Comparison of ENCODE assay signal across 8 cellular contexts in the genomic region with DNA sequence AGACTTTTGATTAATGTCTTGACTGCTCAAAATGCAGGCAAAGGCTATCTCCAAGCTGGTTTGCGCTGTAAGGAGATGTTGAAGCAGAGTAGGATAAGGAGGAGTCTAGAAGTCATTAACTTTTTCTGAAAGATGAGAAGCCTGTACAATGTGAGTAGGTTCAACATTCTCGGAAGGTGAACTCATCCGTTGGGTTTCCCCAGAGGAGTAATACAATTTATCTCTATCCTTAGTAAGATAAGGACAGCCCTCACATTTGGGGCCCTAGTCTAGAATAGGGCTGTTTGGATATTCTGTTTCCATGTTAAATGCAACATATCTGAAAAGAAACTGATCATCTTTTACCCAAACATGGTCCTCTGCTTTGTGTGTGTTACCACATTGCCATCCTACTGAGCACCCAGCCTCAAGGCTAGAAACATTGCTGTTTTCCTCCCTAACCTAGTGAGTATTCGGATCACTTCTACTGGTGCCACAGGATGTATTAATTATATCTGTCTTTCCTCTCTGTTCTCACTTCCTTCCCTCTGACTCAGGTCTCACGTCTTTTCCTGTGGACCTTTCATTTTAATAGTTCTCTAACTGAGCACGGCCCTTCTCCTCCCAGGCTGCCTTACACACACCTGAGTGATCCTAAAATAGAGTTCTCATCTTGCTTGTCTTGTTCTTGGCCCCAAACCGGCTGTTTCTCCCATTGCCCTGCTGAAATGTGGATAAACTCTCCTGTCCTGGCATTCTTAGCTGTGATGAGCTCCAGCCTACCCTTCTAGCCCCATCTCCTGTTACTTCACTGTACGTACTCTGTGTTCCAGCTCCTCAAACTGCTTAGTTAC.
DNase-seq lines count a peak whose midpoint lies in the region; ATAC-seq lines count a peak whose summit lies in the region.

No MANE protein-coding gene starts in this region.

- peak overlapping the region; percentile 95 for H3K27ac Mint-ChIP-seq in activated naive CD8-positive, alpha-beta T cell treated with anti-CD3 and anti-CD28 coated beads, Interleukin-2, amount 50 U/mL, for 24 hours

- H3K4me2 ChIP-seq in BLaER1 = peak overlapping the region; percentile 49

- no peak for DNase-seq in activated naive CD8-positive, alpha-beta T cell treated with anti-CD3 and anti-CD28 coated beads, Interleukin-2, amount 50 U/mL, for 24 hours
- DNase-seq in non-pigmented ciliary epithelial cell (ENCODE audit: low read depth) = peak; percentile 28
- DNase-seq in amniotic stem cell (lab: John Stamatoyannopoulos, UW) = no peak
- no peak for DNase-seq in SJCRH30
- DNase-seq in medulla oblongata (ENCODE audit: extremely low spot score) = no peak

- H3K36me3 Mint-ChIP-seq in activated naive CD8-positive, alpha-beta T cell treated with anti-CD3 and anti-CD28 coated beads, Interleukin-2, amount 50 U/mL, for 24 hours (ENCODE audit: low read depth) = peaks cover 13% of the 10 kb centered on the region

- no peaks in the 10 kb centered on the region for H3K27me3 Mint-ChIP-seq in activated naive CD8-positive, alpha-beta T cell treated with anti-CD3 and anti-CD28 coated beads, Interleukin-2, amount 50 U/mL, for 24 hours

- H3K27me3 ChIP-seq in BLaER1 (no peaks in the 10 kb centered on the region), SJCRH30 (no peaks in the 10 kb centered on the region)

- H4K20me1 ChIP-seq in BLaER1 = no peaks in the 10 kb centered on the region

- peaks cover 85% of the 10 kb centered on the region for H3K4me1 Mint-ChIP-seq in activated naive CD8-positive, alpha-beta T cell treated with anti-CD3 and anti-CD28 coated beads, Interleukin-2, amount 50 U/mL, for 24 hours

- H3K4me1 ChIP-seq in BLaER1 = peaks cover 12% of the 10 kb centered on the region
- no peaks in the 10 kb centered on the region for H3K4me1 ChIP-seq in SJCRH30

- H3K4me3 Mint-ChIP-seq in activated naive CD8-positive, alpha-beta T cell treated with anti-CD3 and anti-CD28 coated beads, Interleukin-2, amount 50 U/mL, for 24 hours = peak overlapping the region; percentile 75

- peaks cover 27% of the 10 kb centered on the region; the same call in 1 of the 2 replicates for H3K36me3 ChIP-seq in BLaER1
- H3K36me3 ChIP-seq in SJCRH30 = peaks cover 8% of the 10 kb centered on the region

- H3K9me3 Mint-ChIP-seq in activated naive CD8-positive, alpha-beta T cell treated with anti-CD3 and anti-CD28 coated beads, Interleukin-2, amount 50 U/mL, for 24 hours = no peaks in the 10 kb centered on the region

- H3K9ac ChIP-seq in BLaER1 = no peak overlapping the region

- H3K4me3 ChIP-seq in BLaER1 (no peak overlapping the region), SJCRH30 (no peak overlapping the region)

- H3K27ac ChIP-seq in BLaER1 (no peak overlapping the region), SJCRH30 (no peak overlapping the region)

- ATAC-seq in GM19395 (IDR thresholded peaks at IDR 0.05; ENCODE audit: unreplicated experiment) (peak; percentile 88), HG03469 (IDR thresholded peaks at IDR 0.05; ENCODE audit: unreplicated experiment) (peak; percentile 37)
- ATAC-seq in activated naive CD8-positive, alpha-beta T cell treated with anti-CD3 and anti-CD28 coated beads, Interleukin-2, amount 50 U/mL, for 24 hours = peak; percentile 82

- no peaks in the 10 kb centered on the region for H3K9me3 ChIP-seq in BLaER1
- H3K9me3 ChIP-seq in SJCRH30 (replicated peaks) = no peaks in the 10 kb centered on the region

Comparison
In these comparisons a context has a peak if more than half of its experiments do, and no peak if none do; other contexts are left out.
1. ATAC-seq: peak in every context shown above with its lines; median percentile 88 in GM19395; 82 in activated naive CD8-positive, alpha-beta T cell treated with anti-CD3 and anti-CD28 coated beads, Interleukin-2, amount 50 U/mL, for 24 hours; 37 in HG03469.